ENCODE assay signal across 1 cellular context in the genomic region with DNA sequence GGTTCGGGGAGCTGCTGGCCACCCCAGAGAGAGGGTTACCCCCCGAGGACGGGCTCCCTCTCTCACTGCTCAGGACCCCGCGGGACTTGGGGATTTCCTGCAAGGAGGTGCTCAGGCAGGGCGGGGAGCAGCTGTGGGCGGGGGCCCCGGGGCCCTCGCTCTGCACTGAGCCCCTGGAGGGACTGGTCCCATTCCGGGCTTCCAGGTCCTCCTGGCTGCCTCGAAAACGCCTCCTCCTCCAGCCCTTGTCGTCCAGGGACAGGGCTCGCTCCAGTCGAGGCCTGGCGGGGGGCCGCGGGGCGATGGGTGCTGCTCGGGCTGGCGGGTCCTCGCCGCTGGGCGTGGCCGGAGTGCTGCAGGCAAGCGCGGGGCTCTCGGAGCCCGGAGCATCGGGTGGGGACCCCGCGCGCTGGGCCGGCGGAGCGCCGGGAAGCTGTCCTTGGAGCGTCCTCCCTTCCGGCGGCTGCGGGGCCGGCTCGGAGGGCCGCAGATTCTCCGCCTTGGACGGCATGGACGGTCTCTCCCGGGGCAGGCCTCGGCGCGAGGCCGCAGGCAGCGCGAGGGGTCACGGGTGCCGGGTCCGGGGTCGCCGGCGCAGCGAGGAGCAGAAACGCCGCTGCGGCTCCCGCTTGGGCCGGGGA.
TF ChIP-seq lines count a peak whose summit lies in the region.

No MANE protein-coding gene starts in this region.

TF ChIP-seq in SK-N-SH, 30 proteins besides CTCF, POLR2A, EP300 and RAD21 (continued from another document):
- TF ChIP-seq, protein P1, sequence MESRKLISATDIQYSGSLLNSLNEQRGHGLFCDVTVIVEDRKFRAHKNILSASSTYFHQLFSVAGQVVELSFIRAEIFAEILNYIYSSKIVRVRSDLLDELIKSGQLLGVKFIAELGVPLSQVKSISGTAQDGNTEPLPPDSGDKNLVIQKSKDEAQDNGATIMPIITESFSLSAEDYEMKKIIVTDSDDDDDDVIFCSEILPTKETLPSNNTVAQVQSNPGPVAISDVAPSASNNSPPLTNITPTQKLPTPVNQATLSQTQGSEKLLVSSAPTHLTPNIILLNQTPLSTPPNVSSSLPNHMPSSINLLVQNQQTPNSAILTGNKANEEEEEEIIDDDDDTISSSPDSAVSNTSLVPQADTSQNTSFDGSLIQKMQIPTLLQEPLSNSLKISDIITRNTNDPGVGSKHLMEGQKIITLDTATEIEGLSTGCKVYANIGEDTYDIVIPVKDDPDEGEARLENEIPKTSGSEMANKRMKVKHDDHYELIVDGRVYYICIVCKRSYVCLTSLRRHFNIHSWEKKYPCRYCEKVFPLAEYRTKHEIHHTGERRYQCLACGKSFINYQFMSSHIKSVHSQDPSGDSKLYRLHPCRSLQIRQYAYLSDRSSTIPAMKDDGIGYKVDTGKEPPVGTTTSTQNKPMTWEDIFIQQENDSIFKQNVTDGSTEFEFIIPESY (IDR thresholded peaks at IDR 0.05; ENCODE audit: borderline replicate concordance, low read depth): no peak
- no peak for TF ChIP-seq GATA2 (CRISPR knock-in tag; IDR thresholded peaks at IDR 0.05)
- TF ChIP-seq MEF2A (IDR thresholded peaks at IDR 0.05; ENCODE audit: borderline replicate concordance, low read depth): no peak
- TF ChIP-seq, protein P2, sequence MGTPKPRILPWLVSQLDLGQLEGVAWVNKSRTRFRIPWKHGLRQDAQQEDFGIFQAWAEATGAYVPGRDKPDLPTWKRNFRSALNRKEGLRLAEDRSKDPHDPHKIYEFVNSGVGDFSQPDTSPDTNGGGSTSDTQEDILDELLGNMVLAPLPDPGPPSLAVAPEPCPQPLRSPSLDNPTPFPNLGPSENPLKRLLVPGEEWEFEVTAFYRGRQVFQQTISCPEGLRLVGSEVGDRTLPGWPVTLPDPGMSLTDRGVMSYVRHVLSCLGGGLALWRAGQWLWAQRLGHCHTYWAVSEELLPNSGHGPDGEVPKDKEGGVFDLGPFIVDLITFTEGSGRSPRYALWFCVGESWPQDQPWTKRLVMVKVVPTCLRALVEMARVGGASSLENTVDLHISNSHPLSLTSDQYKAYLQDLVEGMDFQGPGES (IDR thresholded peaks at IDR 0.05; ENCODE audit: low read depth, low read length): no peak
